Comparison of ENCODE assay signal across 14 cellular contexts in genomic region chr13:26548251-26548765, GRCh38. TPM values are rescaled to one million over a fixed set of nuclear protein-coding genes. Genes with fewer than 3 reads are reported as not detected.
DNase-seq lines count a peak whose midpoint lies in the region; ATAC-seq and TF ChIP-seq lines count a peak whose summit lies in the region.
"Had no signal": no experiment of that assay in that cellular context is flagged by ENCODE, and none has a peak within 500 bp of the region (broad histone marks: within the 10 kb centered on the region; RNA-seq: fewer than 3 reads in every experiment).

No MANE protein-coding gene starts in this region.

- H3K4me3 Mint-ChIP-seq in activated CD4-positive, alpha-beta T cell treated with anti-CD3 and anti-CD28 coated beads for 36 hours, result no peak overlapping the region
- H3K4me3 Mint-ChIP-seq: CD4-positive, CD25-positive, alpha-beta regulatory T cell; GM23338 had no signal

- no peaks in the 10 kb centered on the region for H3K4me1 Mint-ChIP-seq in activated CD4-positive, alpha-beta T cell treated with anti-CD3 and anti-CD28 coated beads for 36 hours
- H3K4me1 Mint-ChIP-seq: CD4-positive, CD25-positive, alpha-beta regulatory T cell; GM23338 had no signal

- DNase-seq in left ventricle myocardium superior (no peak), right cardiac atrium (no peak), NCI-H82 treated with DMSO at 0.1 percent for 48 hours (lab: John Stamatoyannopoulos, UW; ENCODE audit: unreplicated experiment) (peak; percentile 26), putamen (ENCODE audit: low spot score) (peak; percentile 56), GM10248 (ENCODE audit: extremely low spot score) (no peak), Kasumi-1 (lab: John Stamatoyannopoulos, UW) (no peak)
- no peak for DNase-seq in activated CD4-positive, alpha-beta T cell treated with anti-CD3 and anti-CD28 coated beads for 36 hours
- DNase-seq: CD4-positive, CD25-positive, alpha-beta regulatory T cell; DMS53; GF-D8; HCEC 1CT had no signal

- H3K27ac ChIP-seq in right cardiac atrium (ENCODE audit: low read length), result no peak overlapping the region
- H3K27ac ChIP-seq: 22Rv1 had no signal

- H3K9me3 Mint-ChIP-seq in activated CD4-positive, alpha-beta T cell treated with anti-CD3 and anti-CD28 coated beads for 36 hours (ENCODE audit: low read depth), result no peaks in the 10 kb centered on the region
- H3K9me3 Mint-ChIP-seq: GM23338 had no signal

- H3K27me3 Mint-ChIP-seq in activated CD4-positive, alpha-beta T cell treated with anti-CD3 and anti-CD28 coated beads for 36 hours, result peaks cover 14% of the 10 kb centered on the region

- peak; percentile 15 for ATAC-seq in left ventricle myocardium superior
- ATAC-seq in right cardiac atrium, result no peak
- ATAC-seq in activated CD4-positive, alpha-beta T cell treated with anti-CD3 and anti-CD28 coated beads for 36 hours, result no peak
- ATAC-seq: GM23338, K562 had no signal

- CTCF ChIA-PET in activated CD4-positive, alpha-beta T cell treated with anti-CD3 and anti-CD28 coated beads for 36 hours (lab: Charles Lee), result interaction anchor here (0.9 kb wide), 1 partner anchor 45 kb away, joined by 3 read pairs; no protein-coding TSS in a partner anchor
- CTCF ChIA-PET in GM10248 (lab: Yijun Ruan, JAX), result no interaction called here

- H3K27ac Mint-ChIP-seq in activated CD4-positive, alpha-beta T cell treated with anti-CD3 and anti-CD28 coated beads for 36 hours, result no peak overlapping the region
- H3K27ac Mint-ChIP-seq: CD4-positive, CD25-positive, alpha-beta regulatory T cell; GM23338 had no signal

- WGBS in right cardiac atrium, result 47% methylated on average over 5 of the region's 5 CpGs

- POLR2A ChIA-PET in activated CD4-positive, alpha-beta T cell treated with anti-CD3 and anti-CD28 coated beads for 36 hours (lab: Charles Lee), result no interaction called here
- POLR2A ChIA-PET in GM10248 (lab: Yijun Ruan, JAX), result no interaction called here

- no peaks in the 10 kb centered on the region for H3K4me1 ChIP-seq in right cardiac atrium (ENCODE audit: control insufficient read depth, insufficient read depth, low read length)

- H3K9me3 ChIP-seq in right cardiac atrium (ENCODE audit: control insufficient read depth, low read length), result no peaks in the 10 kb centered on the region

- H3K36me3 Mint-ChIP-seq in activated CD4-positive, alpha-beta T cell treated with anti-CD3 and anti-CD28 coated beads for 36 hours (ENCODE audit: low read depth), result no peaks in the 10 kb centered on the region
- H3K36me3 Mint-ChIP-seq: CD4-positive, CD25-positive, alpha-beta regulatory T cell had no signal

- no peak overlapping the region for H3K4me3 ChIP-seq in right cardiac atrium (ENCODE audit: low read length)
- H3K4me3 ChIP-seq: GM23338, K562 had no signal

- intact Hi-C loops in left ventricle myocardium superior (cut with micrococcal nuclease) (no loop called here), right cardiac atrium (cut with DNase I) (no loop called here)
- intact Hi-C loops in activated CD4-positive, alpha-beta T cell treated with anti-CD3 and anti-CD28 coated beads for 36 hours (cut with DNase I, micrococcal nuclease), result no loop called here

- TF ChIP-seq CTCF in GM10248 (IDR thresholded peaks at IDR 0.05; ENCODE audit: control extremely low read depth, extremely low read depth, low read depth, missing control alignments), result no peak

- H3K27me3 ChIP-seq in right cardiac atrium (ENCODE audit: control insufficient read depth, insufficient read depth), result no peaks in the 10 kb centered on the region

RNA-seq across cellular contexts. Expression of gene WASF3, which starts 9.2 kb away (rescaled TPM):
- total RNA-seq in left ventricle myocardium superior (11.5 TPM), right cardiac atrium (10 to 100 TPM; 12.7 to 16.0 (median 14.4) TPM)
- 5.9 TPM for polyA plus RNA-seq in right cardiac atrium
- total RNA-seq in activated CD4-positive, alpha-beta T cell treated with anti-CD3 and anti-CD28 coated beads for 36 hours, result under 1 TPM; 0.37 to 0.44 TPM
- polyA plus RNA-seq: CD4-positive, CD25-positive, alpha-beta regulatory T cell had no signal

Comparison
In these comparisons a context has a peak if more than half of its experiments do, and no peak if none do; other contexts are left out.
1. DNase-seq: peak in NCI-H82 treated with DMSO at 0.1 percent for 48 hours (single experiment) and putamen (single experiment); none in left ventricle myocardium superior (single experiment), right cardiac atrium (0 of 3), activated CD4-positive, alpha-beta T cell treated with anti-CD3 and anti-CD28 coated beads for 36 hours (single experiment), GM10248 (single experiment) and Kasumi-1 (0 of 2).